15 cellular contexts compared by ENCODE assay signal in the genomic region with DNA sequence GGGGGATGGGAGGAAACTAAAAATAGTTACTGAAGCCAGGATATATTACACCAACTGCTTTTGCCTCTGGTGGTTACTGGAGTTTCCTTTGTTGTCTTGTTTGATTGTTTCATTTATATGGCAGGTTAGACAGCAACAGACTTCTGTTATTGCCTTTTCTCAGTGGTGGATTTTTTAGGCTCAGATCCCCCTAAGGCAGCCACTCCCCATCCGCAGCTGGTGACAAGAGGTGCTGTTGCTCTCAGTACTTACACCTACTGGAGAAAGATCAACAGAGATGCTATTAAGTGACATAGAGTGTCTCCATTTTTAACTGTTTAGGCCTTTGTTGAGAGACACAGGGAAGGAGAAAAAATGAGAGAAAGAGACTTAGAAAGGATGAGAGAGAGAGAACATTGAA.
DNase-seq lines count a peak whose midpoint lies in the region; ATAC-seq lines count a peak whose summit lies in the region.
"Had no signal": no experiment of that assay in that cellular context is flagged by ENCODE, and none has a peak within 500 bp of the region (broad histone marks: within the 10 kb centered on the region; RNA-seq: fewer than 3 reads in every experiment).

No MANE protein-coding gene starts in this region.

- no peak overlapping the region for H3K23ac ChIP-seq in mesendoderm (ENCODE audit: low read length)

- no peaks in the 10 kb centered on the region for H3K79me1 ChIP-seq in mesendoderm (ENCODE audit: low read length)

- H3K27me3 ChIP-seq in mesendoderm (ENCODE audit: insufficient read depth, low read length, poor library complexity): no peaks in the 10 kb centered on the region

- no peaks in the 10 kb centered on the region for H3K36me3 Mint-ChIP-seq in stimulated activated effector memory CD8-positive, alpha-beta T cell treated with anti-CD3 and anti-CD28 coated beads, Interleukin-12 subunit alpha, Interleukin-12 subunit beta, amount 100 ng/mL, for 72 hours
- H3K36me3 Mint-ChIP-seq: CD4-positive, alpha-beta memory T cell had no signal

- H3K56ac ChIP-seq in mesendoderm (ENCODE audit: low read length): no peak overlapping the region

- ATAC-seq in stimulated activated effector memory CD8-positive, alpha-beta T cell treated with anti-CD3 and anti-CD28 coated beads, Interleukin-12 subunit alpha, Interleukin-12 subunit beta, amount 100 ng/mL, for 72 hours: no peak
- ATAC-seq: HCT116 had no signal

- H3K4ac ChIP-seq in mesendoderm (ENCODE audit: low read depth, low read length): no peak overlapping the region

- no CpG with 5 or more reads among the region's 1 CpG for WGBS in mesendoderm (ENCODE audit: extremely low coverage, insufficient coverage, low lambda C conversion rate)

- no peaks in the 10 kb centered on the region for H3K79me2 ChIP-seq in mesendoderm (ENCODE audit: control insufficient read depth, insufficient read depth, low read length)

- peaks cover 2% of the 10 kb centered on the region for H3K4me1 ChIP-seq in mesendoderm (ENCODE audit: control insufficient read depth, low read depth, low read length)

- H3K4me2 ChIP-seq in mesendoderm (ENCODE audit: low read length): no peak overlapping the region

- peaks cover 8% of the 10 kb centered on the region for H3K9me3 Mint-ChIP-seq in stimulated activated effector memory CD8-positive, alpha-beta T cell treated with anti-CD3 and anti-CD28 coated beads, Interleukin-12 subunit alpha, Interleukin-12 subunit beta, amount 100 ng/mL, for 72 hours

- H4K5ac ChIP-seq in mesendoderm (ENCODE audit: low read length): no peak overlapping the region

- no peak overlapping the region for H3K4me3 Mint-ChIP-seq in stimulated activated effector memory CD8-positive, alpha-beta T cell treated with anti-CD3 and anti-CD28 coated beads, Interleukin-12 subunit alpha, Interleukin-12 subunit beta, amount 100 ng/mL, for 72 hours
- H3K4me3 Mint-ChIP-seq: B cell; CD4-positive, alpha-beta memory T cell had no signal

- H2AK5ac ChIP-seq in mesendoderm (ENCODE audit: low read length): no peak overlapping the region

- no peak overlapping the region for H3K18ac ChIP-seq in mesendoderm (ENCODE audit: low read length)

- no peak overlapping the region for H3K9ac ChIP-seq in mesendoderm (ENCODE audit: low read length)

- H4K8ac ChIP-seq in mesendoderm (ENCODE audit: low read depth, low read length): no peak overlapping the region

- no peak overlapping the region for H3K4me3 ChIP-seq in mesendoderm (ENCODE audit: low read length)

- H2BK120ac ChIP-seq in mesendoderm (ENCODE audit: low read depth, low read length): no peak overlapping the region

- no peak overlapping the region for H2BK15ac ChIP-seq in mesendoderm (replicated peaks; ENCODE audit: low read depth)

- no peak overlapping the region for H3K27ac ChIP-seq in mesendoderm (ENCODE audit: low read depth, low read length)

- H3K36me3 ChIP-seq in mesendoderm (ENCODE audit: control insufficient read depth, insufficient read depth, low read length): no peaks in the 10 kb centered on the region

- H3K27ac Mint-ChIP-seq in stimulated activated effector memory CD8-positive, alpha-beta T cell treated with anti-CD3 and anti-CD28 coated beads, Interleukin-12 subunit alpha, Interleukin-12 subunit beta, amount 100 ng/mL, for 72 hours: no peak overlapping the region
- H3K27ac Mint-ChIP-seq: B cell; CD4-positive, alpha-beta memory T cell had no signal

- no peak overlapping the region for H2BK5ac ChIP-seq in mesendoderm (ENCODE audit: low read length)

- DNase-seq in COR-L47 (lab: John Stamatoyannopoulos, UW) (peak; percentile 23), ELF-1 (ENCODE audit: low read depth, low spot score) (peak; percentile 60), NCI-H345 (lab: John Stamatoyannopoulos, UW) (peak; percentile 59), mesendoderm (peak; percentile 10), NCI-H1436 treated with DMSO at 0.1 percent for 48 hours (lab: John Stamatoyannopoulos, UW) (no peak), SHP77 (lab: John Stamatoyannopoulos, UW) (no peak)
- no peak for DNase-seq in stimulated activated effector memory CD8-positive, alpha-beta T cell treated with anti-CD3 and anti-CD28 coated beads, Interleukin-12 subunit alpha, Interleukin-12 subunit beta, amount 100 ng/mL, for 72 hours (ENCODE audit: low spot score in 2 of 2)
- DNase-seq: C1 segment of cervical spinal cord; CD4-positive, alpha-beta memory T cell; DMS153; DMS79 treated with DMSO at 0.1 percent for 48 hours; GF-D8; IMR-90 had no signal

- no peaks in the 10 kb centered on the region for H3K4me1 Mint-ChIP-seq in stimulated activated effector memory CD8-positive, alpha-beta T cell treated with anti-CD3 and anti-CD28 coated beads, Interleukin-12 subunit alpha, Interleukin-12 subunit beta, amount 100 ng/mL, for 72 hours
- H3K4me1 Mint-ChIP-seq: B cell; CD4-positive, alpha-beta memory T cell had no signal

Comparison
In these comparisons a context has a peak if more than half of its experiments do, and no peak if none do; other contexts are left out.
1. DNase-seq: peak in COR-L47 (single experiment), ELF-1 (single experiment), NCI-H345 (single experiment) and mesendoderm (single experiment); none in stimulated activated effector memory CD8-positive, alpha-beta T cell treated with anti-CD3 and anti-CD28 coated beads, Interleukin-12 subunit alpha, Interleukin-12 subunit beta, amount 100 ng/mL, for 72 hours (0 of 2), NCI-H1436 treated with DMSO at 0.1 percent for 48 hours (single experiment) and SHP77 (0 of 2).